Comparison of ENCODE assay signal across 8 cellular contexts in genomic region chr19:1408300-1409203, GRCh38. TPM values are rescaled to one million over a fixed set of nuclear protein-coding genes. Genes with fewer than 3 reads are reported as not detected.
A peak's percentile ranks its signal among the peaks of the same experiment; 100 is the strongest.
DNase-seq lines count a peak whose midpoint lies in the region; FAIRE-seq lines count a peak whose summit lies in the region.

No MANE protein-coding gene starts in this region.

- peaks cover 4% of the 10 kb centered on the region for H3K36me3 ChIP-seq in effector memory CD4-positive, alpha-beta T cell (ENCODE audit: control insufficient read depth, insufficient read depth, low read length)

- H3K27ac ChIP-seq in effector memory CD4-positive, alpha-beta T cell (ENCODE audit: insufficient read depth, low read length, poor library complexity, severe bottlenecking), result peak overlapping the region; percentile 95

- H3K4me1 Mint-ChIP-seq in activated CD4-positive, alpha-beta memory T cell treated with anti-CD3 and anti-CD28 coated beads for 36 hours (ENCODE audit: low read depth), result peaks cover 49% of the 10 kb centered on the region
- peaks cover 54% of the 10 kb centered on the region for H3K4me1 Mint-ChIP-seq in stimulated activated naive CD8-positive, alpha-beta T cell treated with anti-CD3 and anti-CD28 coated beads, Interleukin-15, Interleukin-2, amounts not matched to agents 100 ng/mL and 50 ng/mL, for 24 hours (ENCODE audit: low read depth)

- no peak for FAIRE-seq in urothelium cell line (lab: Jason Lieb, UNC)

- H3K9me3 ChIP-seq in effector memory CD4-positive, alpha-beta T cell (ENCODE audit: control insufficient read depth, low read length), result no peaks in the 10 kb centered on the region
- H3K9me3 ChIP-seq in mononuclear cell (ENCODE audit: low read depth, low read length), result no peaks in the 10 kb centered on the region

- intact Hi-C loops in activated CD4-positive, alpha-beta memory T cell treated with anti-CD3 and anti-CD28 coated beads for 36 hours (cut with micrococcal nuclease), result no loop called here

- H3K4me1 ChIP-seq in effector memory CD4-positive, alpha-beta T cell (ENCODE audit: control insufficient read depth, insufficient read depth, low read length, poor library complexity, severe bottlenecking), result peaks cover 47% of the 10 kb centered on the region
- H3K4me1 ChIP-seq in mononuclear cell (ENCODE audit: insufficient read depth, low read length), result peaks cover 64% of the 10 kb centered on the region

- DNase-seq in Daoy (ENCODE audit: low read depth) (peak; percentile 61), occipital lobe (lab: John Stamatoyannopoulos, UW) (no peak), urothelium cell line (ENCODE audit: low spot score) (no peak)
- DNase-seq in Jurkat, Clone E6-1 (ENCODE audit: low read depth, low spot score), result no peak
- DNase-seq in activated CD4-positive, alpha-beta memory T cell treated with anti-CD3 and anti-CD28 coated beads for 36 hours, result peak; percentile 69
- DNase-seq in effector memory CD4-positive, alpha-beta T cell, result peak; percentile 34 to 50 (median 37)

- CTCF ChIA-PET in activated CD4-positive, alpha-beta memory T cell treated with anti-CD3 and anti-CD28 coated beads for 36 hours (lab: Charles Lee), result interaction anchor here (1.0 to 1.3 kb wide), 3 partner anchors 10 to 93 kb away, joined by 3 to 4 read pairs (median 3); no protein-coding TSS in a partner anchor

- POLR2A ChIA-PET in activated CD4-positive, alpha-beta memory T cell treated with anti-CD3 and anti-CD28 coated beads for 36 hours (lab: Charles Lee), result interaction anchor here (1.3 kb wide), 1 partner anchor 26 kb away, joined by 3 read pairs; no protein-coding TSS in a partner anchor

- peak overlapping the region; percentile 95 for H3K27ac Mint-ChIP-seq in activated CD4-positive, alpha-beta memory T cell treated with anti-CD3 and anti-CD28 coated beads for 36 hours
- peak overlapping the region; percentile 86 for H3K27ac Mint-ChIP-seq in stimulated activated naive CD8-positive, alpha-beta T cell treated with anti-CD3 and anti-CD28 coated beads, Interleukin-15, Interleukin-2, amounts not matched to agents 100 ng/mL and 50 ng/mL, for 24 hours

- peak overlapping the region; percentile 82 for H3K4me3 ChIP-seq in Jurkat, Clone E6-1 (ENCODE audit: low read length)
- H3K4me3 ChIP-seq in effector memory CD4-positive, alpha-beta T cell (ENCODE audit: insufficient read depth, low read depth, low read length, poor library complexity, severe bottlenecking), result peak overlapping the region; percentile 96
- H3K4me3 ChIP-seq in mononuclear cell (ENCODE audit: low read length), result peak overlapping the region; percentile 84

- peak overlapping the region; percentile 94 for H3K4me3 Mint-ChIP-seq in activated CD4-positive, alpha-beta memory T cell treated with anti-CD3 and anti-CD28 coated beads for 36 hours
- H3K4me3 Mint-ChIP-seq in stimulated activated naive CD8-positive, alpha-beta T cell treated with anti-CD3 and anti-CD28 coated beads, Interleukin-15, Interleukin-2, amounts not matched to agents 100 ng/mL and 50 ng/mL, for 24 hours, result peak overlapping the region; percentile 95

- no peaks in the 10 kb centered on the region for H3K27me3 Mint-ChIP-seq in activated CD4-positive, alpha-beta memory T cell treated with anti-CD3 and anti-CD28 coated beads for 36 hours
- no peaks in the 10 kb centered on the region for H3K27me3 Mint-ChIP-seq in stimulated activated naive CD8-positive, alpha-beta T cell treated with anti-CD3 and anti-CD28 coated beads, Interleukin-15, Interleukin-2, amounts not matched to agents 100 ng/mL and 50 ng/mL, for 24 hours

- H3K36me3 Mint-ChIP-seq in activated CD4-positive, alpha-beta memory T cell treated with anti-CD3 and anti-CD28 coated beads for 36 hours, result peaks cover 23% of the 10 kb centered on the region
- peaks cover 21% of the 10 kb centered on the region for H3K36me3 Mint-ChIP-seq in stimulated activated naive CD8-positive, alpha-beta T cell treated with anti-CD3 and anti-CD28 coated beads, Interleukin-15, Interleukin-2, amounts not matched to agents 100 ng/mL and 50 ng/mL, for 24 hours (ENCODE audit: low read depth)

- no peaks in the 10 kb centered on the region for H3K27me3 ChIP-seq in effector memory CD4-positive, alpha-beta T cell (replicated peaks; ENCODE audit: control insufficient read depth, insufficient read depth, low read length, poor library complexity, severe bottlenecking)
- no peaks in the 10 kb centered on the region for H3K27me3 ChIP-seq in mononuclear cell (ENCODE audit: insufficient read depth, low read length)

- no peaks in the 10 kb centered on the region for H3K9me3 Mint-ChIP-seq in activated CD4-positive, alpha-beta memory T cell treated with anti-CD3 and anti-CD28 coated beads for 36 hours
- no peaks in the 10 kb centered on the region for H3K9me3 Mint-ChIP-seq in stimulated activated naive CD8-positive, alpha-beta T cell treated with anti-CD3 and anti-CD28 coated beads, Interleukin-15, Interleukin-2, amounts not matched to agents 100 ng/mL and 50 ng/mL, for 24 hours

RNA-seq across cellular contexts. Expression of gene DAZAP1, which starts 1.2 kb away (rescaled TPM):
- 96.2 and 115 TPM in 2 replicates for total RNA-seq in Daoy (2014; rRNA removed; shearing (Covaris generic))
- polyA plus RNA-seq in Jurkat, Clone E6-1 (2012; ENCODE audit: insufficient read depth, insufficient read length), result 264 TPM
- 100 to 1,000 TPM; 226 to 242 TPM for total RNA-seq in activated CD4-positive, alpha-beta memory T cell treated with anti-CD3 and anti-CD28 coated beads for 36 hours
- total RNA-seq in mononuclear cell, result 63.0 TPM
- 35.7 TPM for total RNA-seq in occipital lobe

RNA-seq across cellular contexts. Expression of gene GAMT, which starts 7.2 kb away (rescaled TPM):
- total RNA-seq in Daoy (2014; rRNA removed; shearing (Covaris generic)), result 23.5 and 26.3 TPM in 2 replicates
- 97.7 TPM for polyA plus RNA-seq in Jurkat, Clone E6-1 (2012; ENCODE audit: insufficient read depth, insufficient read length)
- total RNA-seq in activated CD4-positive, alpha-beta memory T cell treated with anti-CD3 and anti-CD28 coated beads for 36 hours, result 10 to 100 TPM; 21.0 to 21.1 TPM
- 6.7 TPM for total RNA-seq in mononuclear cell
- 16.7 TPM for total RNA-seq in occipital lobe

RNA-seq across cellular contexts. Expression of gene NDUFS7, which starts 24.8 kb away (rescaled TPM):
- 91.7 and 124 TPM in 2 replicates for total RNA-seq in Daoy (2014; rRNA removed; shearing (Covaris generic))
- 125 TPM for polyA plus RNA-seq in Jurkat, Clone E6-1 (2012; ENCODE audit: insufficient read depth, insufficient read length)
- total RNA-seq in activated CD4-positive, alpha-beta memory T cell treated with anti-CD3 and anti-CD28 coated beads for 36 hours, result 100 to 1,000 TPM; 117 to 119 TPM
- total RNA-seq in mononuclear cell, result 21.1 TPM
- total RNA-seq in occipital lobe, result 26.5 TPM

RNA-seq across cellular contexts. Expression of gene RPS15, which starts 29.6 kb away (rescaled TPM):
- total RNA-seq in Daoy (2014; rRNA removed; shearing (Covaris generic)), result 2,933 and 3,531 TPM in 2 replicates
- 3,463 TPM for polyA plus RNA-seq in Jurkat, Clone E6-1 (2012; ENCODE audit: insufficient read depth, insufficient read length)
- total RNA-seq in activated CD4-positive, alpha-beta memory T cell treated with anti-CD3 and anti-CD28 coated beads for 36 hours, result 1,000 to 10,000 TPM; 1,642 to 1,717 TPM
- 1,183 TPM for total RNA-seq in mononuclear cell
- total RNA-seq in occipital lobe, result 252 TPM

RNA-seq across cellular contexts. Expression of gene APC2, which starts 41.4 kb away (rescaled TPM):
- total RNA-seq in Daoy (2014; rRNA removed; shearing (Covaris generic)), result 0.17 TPM in 1 of 2 replicates, not detected in the other
- polyA plus RNA-seq in Jurkat, Clone E6-1 (2012; ENCODE audit: insufficient read depth, insufficient read length), result 0.39 TPM
- total RNA-seq in activated CD4-positive, alpha-beta memory T cell treated with anti-CD3 and anti-CD28 coated beads for 36 hours, result under 1 TPM; 0.07 to 0.15 TPM
- total RNA-seq in mononuclear cell (0.10 TPM), occipital lobe (141 TPM)

Comparison
In these comparisons a context has a peak if more than half of its experiments do, and no peak if none do; other contexts are left out.
1. DNase-seq: peak in Daoy (single experiment), activated CD4-positive, alpha-beta memory T cell treated with anti-CD3 and anti-CD28 coated beads for 36 hours (single experiment) and effector memory CD4-positive, alpha-beta T cell (3 of 3); none in Jurkat, Clone E6-1 (single experiment), occipital lobe (single experiment) and urothelium cell line (single experiment).
2. Peak in every context shown above with its lines, with median percentiles within 50 percentile points of each other: H3K4me3 ChIP-seq.